In the genomic region with DNA sequence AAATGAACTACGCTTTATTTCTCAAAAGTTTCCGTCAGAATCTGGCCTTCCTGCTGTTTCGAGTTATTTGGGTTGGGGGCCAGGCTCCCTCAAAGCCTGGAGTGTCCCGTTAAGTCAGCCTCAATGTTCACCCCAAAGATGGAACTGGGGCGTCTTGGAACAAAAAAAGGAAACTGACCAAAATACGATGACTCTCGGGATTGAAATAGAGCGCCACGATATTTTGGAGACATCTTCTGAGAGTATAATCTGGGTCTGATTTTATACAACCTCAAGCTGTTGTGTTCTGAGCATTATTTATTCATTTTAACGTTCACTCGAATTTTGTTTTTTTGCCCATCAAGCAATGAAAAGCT, we compare ENCODE assay signal across 11 cellular contexts. TPM values are rescaled to one million over a fixed set of nuclear protein-coding genes. Genes with fewer than 3 reads are reported as not detected.
DNase-seq lines count a peak whose midpoint lies in the region; ATAC-seq and TF ChIP-seq lines count a peak whose summit lies in the region.
"Had no signal": no experiment of that assay in that cellular context is flagged by ENCODE, and none has a peak within 500 bp of the region (broad histone marks: within the 10 kb centered on the region; RNA-seq: fewer than 3 reads in every experiment).

No MANE protein-coding gene starts in this region.

- no peak for DNase-seq in MG63
- no peak for DNase-seq in dorsolateral prefrontal cortex
- DNase-seq in stimulated activated naive CD4-positive, alpha-beta T cell treated with Interleukin-2 at 50 U/mL for 16 hours (lab: John Stamatoyannopoulos, UW): no peak
- DNase-seq: Karpas-422 had no signal

- H3K4me1 Mint-ChIP-seq in nephron: no peaks in the 10 kb centered on the region

- peaks cover 76% of the 10 kb centered on the region for H3K27me3 Mint-ChIP-seq in nephron (ENCODE audit: low read depth)

- no peaks in the 10 kb centered on the region for H3K9me3 ChIP-seq in MG63
- H3K9me3 ChIP-seq: tibial nerve had no signal

- peak overlapping the region; percentile 75 to 78 (median 77) for H3K4me3 Mint-ChIP-seq in nephron

- intact Hi-C loops in dorsolateral prefrontal cortex (cut with DNase I): loop anchor here in 1 of 2 donors (2.0 to 10.0 kb wide), 4 partner anchors 130 to 702 kb away; no protein-coding TSS in a partner anchor

- H3K27ac ChIP-seq in C4-2B (peak overlapping the region; percentile 56), dorsolateral prefrontal cortex (peak overlapping the region in 2 of 59 donors; percentile 16 to 85)
- H3K27ac ChIP-seq: epithelial cell of prostate, tibial nerve had no signal

- H3K27me3 ChIP-seq in MG63: no peaks in the 10 kb centered on the region
- H3K27me3 ChIP-seq in dorsolateral prefrontal cortex: peaks cover 0 to 70% (median 18%) of the 10 kb centered on the region in 45 donors

- H3K36me3 Mint-ChIP-seq in nephron (ENCODE audit: low read depth): no peaks in the 10 kb centered on the region

- no peak overlapping the region for H3K27ac Mint-ChIP-seq in nephron

- TF ChIP-seq CTCF in C4-2B (conservative IDR thresholded peaks at IDR 0.05): peak; percentile 73
- TF ChIP-seq CTCF in dorsolateral prefrontal cortex (IDR thresholded peaks at IDR 0.05 in 54 of 56, conservative IDR thresholded peaks at IDR 0.05 in 2 of 56; ENCODE audit: low read depth in 1 of 56, partially characterized antibody in 56 of 56): peak in 5 of 56 donors; percentile 1 to 10 (median 2)
- no peak for TF ChIP-seq CTCF in nephron (IDR thresholded peaks at IDR 0.05; ENCODE audit: unreplicated experiment in 3 of 3)

- H3K36me3 ChIP-seq in MG63: no peaks in the 10 kb centered on the region
- H3K36me3 ChIP-seq: tibial nerve had no signal

- ATAC-seq in GM21515 (IDR thresholded peaks at IDR 0.05; ENCODE audit: unreplicated experiment) (no peak), HG02610 (IDR thresholded peaks at IDR 0.05; ENCODE audit: unreplicated experiment) (no peak), GM18519 (IDR thresholded peaks at IDR 0.05; ENCODE audit: low FRiP score, unreplicated experiment) (no peak)

- H3K4me3 ChIP-seq in MG63: peak overlapping the region; percentile 50
- H3K4me3 ChIP-seq in dorsolateral prefrontal cortex: peak overlapping the region in 57 of 59 donors; percentile 24 to 69 (median 48)

- no peaks in the 10 kb centered on the region for H3K9me3 Mint-ChIP-seq in nephron

RNA-seq across cellular contexts. Expression of a gene that starts 28.1 kb away (rescaled TPM):
- not detected in 2 replicates for total RNA-seq in MG63 (2014; rRNA removed; shearing (Covaris generic); ENCODE audit: low replicate concordance)
- total RNA-seq in dorsolateral prefrontal cortex: not detected
- total RNA-seq: tibial nerve had no signal

RNA-seq across cellular contexts. Expression of a gene that starts 50.5 kb away (rescaled TPM):
- 3,857 and 4,723 TPM in 2 replicates for total RNA-seq in MG63 (2014; rRNA removed; shearing (Covaris generic); ENCODE audit: low replicate concordance)
- total RNA-seq in dorsolateral prefrontal cortex: 100 to 1,000 TPM; 162 to 384 (median 296) TPM

Comparison
In these comparisons a context has a peak if more than half of its experiments do, and no peak if none do; other contexts are left out.
1. RNA of a gene that starts 50.5 kb away (total RNA-seq): 3,857 to 4,723 TPM in MG63; 162 to 384 TPM in dorsolateral prefrontal cortex; every median in the first group is over 10 times any median in the second.